12 cellular contexts compared by ENCODE assay signal in genomic region chr5:149495673-149496072, GRCh38.
"Had no signal": no experiment of that assay in that cellular context is flagged by ENCODE, and none has a peak within 500 bp of the region (broad histone marks: within the 10 kb centered on the region; RNA-seq: fewer than 3 reads in every experiment).

No MANE protein-coding gene starts in this region.

- H3K36me3 ChIP-seq: colonic mucosa had no signal

- H3K9me3 Mint-ChIP-seq: activated naive CD8-positive, alpha-beta T cell treated with anti-CD3 and anti-CD28 coated beads, Interleukin-2, amount 10 ng/mL, durations not matched to agents 7 days and 5 days had no signal

- H3K9me3 ChIP-seq: colonic mucosa, upper lobe of right lung had no signal

- DNase-seq: activated effector memory CD4-positive, alpha-beta T cell treated with Interleukin-2 at 50 U/mL for 16 hours; activated naive CD8-positive, alpha-beta T cell treated with anti-CD3 and anti-CD28 coated beads, Interleukin-2, amount 10 ng/mL, durations not matched to agents 7 days and 5 days; activated T-cell treated with anti-CD3 and anti-CD28 coated beads, Interleukin-2, amount 50 U/mL, for 1 hour; aorta; colonic mucosa; kidney; right cardiac atrium; stimulated activated CD4-positive, alpha-beta T cell treated with anti-CD3 and anti-CD28 coated beads, Interleukin-2, amount 100 ng/mL, for 24 hours; stimulated activated naive CD4-positive, alpha-beta T cell; substantia nigra; upper lobe of right lung had no signal

- H3K4me3 Mint-ChIP-seq: activated naive CD8-positive, alpha-beta T cell treated with anti-CD3 and anti-CD28 coated beads, Interleukin-2, amount 10 ng/mL, durations not matched to agents 7 days and 5 days had no signal

- H3K27ac ChIP-seq: colonic mucosa, upper lobe of right lung had no signal

- H3K4me3 ChIP-seq: colonic mucosa, upper lobe of right lung had no signal

- H3K27me3 ChIP-seq: colonic mucosa, upper lobe of right lung had no signal

- H3K4me1 ChIP-seq: colonic mucosa, upper lobe of right lung had no signal

- H3K27ac Mint-ChIP-seq: activated naive CD8-positive, alpha-beta T cell treated with anti-CD3 and anti-CD28 coated beads, Interleukin-2, amount 10 ng/mL, durations not matched to agents 7 days and 5 days had no signal

- H3K4me1 Mint-ChIP-seq: activated naive CD8-positive, alpha-beta T cell treated with anti-CD3 and anti-CD28 coated beads, Interleukin-2, amount 10 ng/mL, durations not matched to agents 7 days and 5 days had no signal

- ATAC-seq: activated CD4-positive, CD25-positive, alpha-beta regulatory T cell treated with anti-CD3 and anti-CD28 coated beads, Interleukin-2, amount 50 U/mL, for 24 hours; right cardiac atrium; upper lobe of right lung had no signal

- H3K27me3 Mint-ChIP-seq: activated naive CD8-positive, alpha-beta T cell treated with anti-CD3 and anti-CD28 coated beads, Interleukin-2, amount 10 ng/mL, durations not matched to agents 7 days and 5 days had no signal
